ENCODE assay signal across 8 cellular contexts in the genomic region with DNA sequence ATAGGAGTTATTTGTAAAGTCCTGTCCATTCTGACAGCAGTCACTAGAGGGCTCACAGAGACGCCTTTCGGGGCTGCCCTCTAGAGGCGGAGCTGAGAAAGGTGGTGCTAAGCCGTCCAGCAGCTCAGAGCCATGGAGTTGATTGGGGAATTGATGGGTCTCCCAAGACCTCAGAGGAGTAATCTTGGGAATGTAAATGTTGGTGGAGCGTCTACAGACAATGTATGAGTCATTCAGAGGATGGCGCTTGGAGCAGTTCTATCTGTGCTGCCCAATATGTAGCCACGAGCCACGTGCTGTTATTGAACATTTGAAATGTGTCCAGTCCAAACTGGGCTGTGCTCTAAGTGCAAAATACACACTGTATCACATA.
A peak's percentile ranks its signal among the peaks of the same experiment; 100 is the strongest.
DNase-seq lines count a peak whose midpoint lies in the region; ATAC-seq and TF ChIP-seq lines count a peak whose summit lies in the region.

No MANE protein-coding gene starts in this region.

- no peaks in the 10 kb centered on the region for H3K9me3 Mint-ChIP-seq in activated CD4-positive, alpha-beta T cell treated with anti-CD3 and anti-CD28 coated beads for 36 hours (ENCODE audit: low read depth)

- intact Hi-C loops in activated CD4-positive, alpha-beta T cell treated with anti-CD3 and anti-CD28 coated beads for 36 hours (cut with DNase I, micrococcal nuclease) = loop anchor here (2.0 to 10.0 kb wide), 5 partner anchors 166 to 740 kb away; no protein-coding TSS in a partner anchor
- intact Hi-C loops in lower leg skin (cut with DNase I; ENCODE audit: low total_unique reads) = no loop called here

- TF ChIP-seq CTCF in choroid plexus epithelial cell (conservative IDR thresholded peaks at IDR 0.05; ENCODE audit: low read depth, low read length) (peak; percentile 99), lower leg skin (IDR thresholded peaks at IDR 0.05) (peak in 2 of 3 donors; percentile 47 to 83)

- DNase-seq in AG08396 (ENCODE audit: low spot score) (peak; percentile 74), NCI-H446 (lab: John Stamatoyannopoulos, UW) (peak; percentile 61 to 88), choroid plexus epithelial cell (ENCODE audit: low read depth) (peak; percentile 94), lower leg skin (ENCODE audit: low spot score in 2 of 2) (peak; percentile 52 to 92)
- DNase-seq in activated CD4-positive, alpha-beta T cell treated with anti-CD3 and anti-CD28 coated beads for 36 hours = peak; percentile 85
- DNase-seq in stimulated activated CD8-positive, alpha-beta memory T cell treated with anti-CD3 and anti-CD28 coated beads, Interleukin-12 subunit alpha, Interleukin-12 subunit beta, amount 100 ng/mL, for 24 hours (ENCODE audit: extremely low read depth) = peak; percentile 39

- WGBS in lower leg skin, 2 donors = 21 to 27% methylated on average over 8 of the region's 8 CpGs

- peaks cover 10% of the 10 kb centered on the region for H3K4me1 Mint-ChIP-seq in activated CD4-positive, alpha-beta T cell treated with anti-CD3 and anti-CD28 coated beads for 36 hours

- ATAC-seq in GM18867 (IDR thresholded peaks at IDR 0.05; ENCODE audit: unreplicated experiment) = peak; percentile 99
- ATAC-seq in HG03060 (IDR thresholded peaks at IDR 0.05; ENCODE audit: low read depth, unreplicated experiment) = peak; percentile 49
- ATAC-seq in activated CD4-positive, alpha-beta T cell treated with anti-CD3 and anti-CD28 coated beads for 36 hours = peak; percentile 98

- no peak overlapping the region for H3K27ac Mint-ChIP-seq in activated CD4-positive, alpha-beta T cell treated with anti-CD3 and anti-CD28 coated beads for 36 hours

- no peaks in the 10 kb centered on the region for H3K36me3 Mint-ChIP-seq in activated CD4-positive, alpha-beta T cell treated with anti-CD3 and anti-CD28 coated beads for 36 hours (ENCODE audit: low read depth)

- CTCF ChIA-PET in activated CD4-positive, alpha-beta T cell treated with anti-CD3 and anti-CD28 coated beads for 36 hours (lab: Charles Lee) = interaction anchor here (0.6 to 2.8 kb wide), 39 partner anchors 9 to 823 kb away, joined by 3 to 15 read pairs (median 4); no protein-coding TSS in a partner anchor

- H3K27me3 Mint-ChIP-seq in activated CD4-positive, alpha-beta T cell treated with anti-CD3 and anti-CD28 coated beads for 36 hours = no peaks in the 10 kb centered on the region

- H3K4me3 ChIP-seq in choroid plexus epithelial cell (ENCODE audit: low read depth, low read length) (no peak overlapping the region), lower leg skin (ENCODE audit: low read depth, poor library complexity, severe bottlenecking) (no peak overlapping the region)

- no peak for TF ChIP-seq POLR2A in lower leg skin (IDR thresholded peaks at IDR 0.05)

- POLR2A ChIA-PET in activated CD4-positive, alpha-beta T cell treated with anti-CD3 and anti-CD28 coated beads for 36 hours (lab: Charles Lee) = interaction anchor here (0.6 kb wide), 1 partner anchor 516 kb away, joined by 4 read pairs; no protein-coding TSS in a partner anchor

- H3K4me3 Mint-ChIP-seq in activated CD4-positive, alpha-beta T cell treated with anti-CD3 and anti-CD28 coated beads for 36 hours = no peak overlapping the region

Comparison
In these comparisons a context has a peak if more than half of its experiments do, and no peak if none do; other contexts are left out.
1. DNase-seq: peak in every context shown above with its lines; median percentile 94 in choroid plexus epithelial cell; 85 in activated CD4-positive, alpha-beta T cell treated with anti-CD3 and anti-CD28 coated beads for 36 hours; 74 in NCI-H446; 74 in AG08396; 72 in lower leg skin; 39 in stimulated activated CD8-positive, alpha-beta memory T cell treated with anti-CD3 and anti-CD28 coated beads, Interleukin-12 subunit alpha, Interleukin-12 subunit beta, amount 100 ng/mL, for 24 hours.
2. ATAC-seq: peak in every context shown above with its lines; median percentile 99 in GM18867; 98 in activated CD4-positive, alpha-beta T cell treated with anti-CD3 and anti-CD28 coated beads for 36 hours; 49 in HG03060.